8 cellular contexts compared by ENCODE assay signal in genomic region chr1:201376464-201377374, GRCh38. TPM values are rescaled to one million over a fixed set of nuclear protein-coding genes. Genes with fewer than 3 reads are reported as not detected.
DNase-seq lines count a peak whose midpoint lies in the region; ATAC-seq, FAIRE-seq and TF ChIP-seq lines count a peak whose summit lies in the region.

No MANE protein-coding gene starts in this region.

- peaks cover 44% of the 10 kb centered on the region for H3K27me3 ChIP-seq in keratinocyte (ENCODE audit: control insufficient read depth, extremely low read depth, insufficient read depth, low read length)

- H3K27me3 Mint-ChIP-seq in activated naive CD8-positive, alpha-beta T cell treated with anti-CD3 and anti-CD28 coated beads, Interleukin-2, amount 50 U/mL, for 24 hours = peaks cover 6% of the 10 kb centered on the region

- H3K4me1 ChIP-seq in keratinocyte (ENCODE audit: control insufficient read depth, extremely low read depth, insufficient read depth, low read length) = no peaks in the 10 kb centered on the region

- peak; percentile 75 to 82 (median 80) for TF ChIP-seq CTCF in keratinocyte (optimal IDR thresholded peaks at IDR 0.05 in 1 of 3, IDR thresholded peaks at IDR 0.05 in 1 of 3, conservative IDR thresholded peaks at IDR 0.05 in 1 of 3; ENCODE audit: extremely low read depth in 1 of 3, insufficient read depth in 2 of 3, low read length in 3 of 3)

- H3K9me3 Mint-ChIP-seq in activated naive CD8-positive, alpha-beta T cell treated with anti-CD3 and anti-CD28 coated beads, Interleukin-2, amount 50 U/mL, for 24 hours = no peaks in the 10 kb centered on the region

- no peaks in the 10 kb centered on the region for H3K9me1 ChIP-seq in keratinocyte (ENCODE audit: control insufficient read depth, extremely low read depth, insufficient read depth, low read length)

- H3K27ac Mint-ChIP-seq in activated naive CD8-positive, alpha-beta T cell treated with anti-CD3 and anti-CD28 coated beads, Interleukin-2, amount 50 U/mL, for 24 hours = no peak overlapping the region

- no peak overlapping the region for H3K4me2 ChIP-seq in keratinocyte (ENCODE audit: control insufficient read depth, extremely low read depth, insufficient read depth, low read depth, low read length)

- no peak overlapping the region for H2AFZ ChIP-seq in keratinocyte (ENCODE audit: control insufficient read depth, low read length)

- no peak overlapping the region for H3K4me3 ChIP-seq in keratinocyte (ENCODE audit: control insufficient read depth in 2 of 3, extremely low read depth in 1 of 3, insufficient read depth in 2 of 3, low read depth in 1 of 3, low read length in 3 of 3)

- H3K36me3 ChIP-seq in keratinocyte (ENCODE audit: control insufficient read depth in 2 of 2, extremely low read depth in 1 of 2, insufficient read depth in 2 of 2, low read length in 2 of 2) = peaks cover 5 to 8% of the 10 kb centered on the region in 2 experiments

- DNase-seq in NOMO-1 treated with dmso at 0.1 percent for 144 hours (lab: John Stamatoyannopoulos, UW; ENCODE audit: unreplicated experiment) (peak; percentile 2), NOMO-1 treated with DMSO at 0.1 percent for 48 hours (lab: John Stamatoyannopoulos, UW; ENCODE audit: unreplicated experiment) (no peak), HuH-7 (ENCODE audit: low spot score) (peak; percentile 88), keratinocyte (ENCODE audit: low read depth, low spot score) (no peak), superior temporal gyrus (ENCODE audit: extremely low spot score) (no peak)
- peak; percentile 28 for DNase-seq in activated naive CD8-positive, alpha-beta T cell treated with anti-CD3 and anti-CD28 coated beads, Interleukin-2, amount 50 U/mL, for 24 hours

- H3K9ac ChIP-seq in keratinocyte (ENCODE audit: control insufficient read depth, extremely low read depth, insufficient read depth, low read length) = no peak overlapping the region

- H3K4me1 Mint-ChIP-seq in activated naive CD8-positive, alpha-beta T cell treated with anti-CD3 and anti-CD28 coated beads, Interleukin-2, amount 50 U/mL, for 24 hours = no peaks in the 10 kb centered on the region

- no peak overlapping the region for H3K4me3 Mint-ChIP-seq in activated naive CD8-positive, alpha-beta T cell treated with anti-CD3 and anti-CD28 coated beads, Interleukin-2, amount 50 U/mL, for 24 hours

- peaks cover 2% of the 10 kb centered on the region for H4K20me1 ChIP-seq in keratinocyte (ENCODE audit: control insufficient read depth, extremely low read depth, insufficient read depth, low read length)

- dilution Hi-C loops in keratinocyte (cut with MboI; ENCODE audit: extremely low pct_ligation_motif_present, low sequenced_read_pairs) = no loop called here

- no peaks in the 10 kb centered on the region for H3K9me3 ChIP-seq in keratinocyte (ENCODE audit: control insufficient read depth, low read depth, low read length)

- peak; percentile 81 for FAIRE-seq in keratinocyte (lab: Jason Lieb, UNC)

- H3K36me3 Mint-ChIP-seq in activated naive CD8-positive, alpha-beta T cell treated with anti-CD3 and anti-CD28 coated beads, Interleukin-2, amount 50 U/mL, for 24 hours (ENCODE audit: low read depth) = no peaks in the 10 kb centered on the region

- no peak for ATAC-seq in activated naive CD8-positive, alpha-beta T cell treated with anti-CD3 and anti-CD28 coated beads, Interleukin-2, amount 50 U/mL, for 24 hours
- ATAC-seq in HG03520 (IDR thresholded peaks at IDR 0.05; ENCODE audit: unreplicated experiment) (no peak), GM21526 (IDR thresholded peaks at IDR 0.05; ENCODE audit: low FRiP score, unreplicated experiment) (no peak)

- H3K27ac ChIP-seq in keratinocyte (ENCODE audit: control insufficient read depth, insufficient read depth, low read length) = no peak overlapping the region

- no peaks in the 10 kb centered on the region for H3K79me2 ChIP-seq in keratinocyte (ENCODE audit: control insufficient read depth, insufficient read depth, low read length)

RNA-seq across cellular contexts. Expression of gene TNNT2, which starts 0.8 kb away (rescaled TPM):
- 0.61 to 2.3 TPM (median 1.4 TPM) in 3 replicates for polyA plus RNA-seq in keratinocyte
- 36.2 TPM for polyA plus RNA-seq in keratinocyte (2011; ENCODE audit: low read depth)
- 0.43 and 0.45 TPM in 2 replicates for polyA plus RNA-seq in keratinocyte (2011; cell fraction: cytosol; rRNA removed)
- 9.6 and 9.8 TPM in 2 replicates for polyA plus RNA-seq in keratinocyte (2011; cell fraction: nucleus; rRNA removed)
- polyA plus RNA-seq in keratinocyte (2012; ENCODE audit: low replicate concordance) = 1.1 and 26.4 TPM in 2 replicates
- 0.59 to 4.1 TPM (median 3.5 TPM) in 3 replicates for polyA minus RNA-seq in keratinocyte
- polyA minus RNA-seq in keratinocyte (2011; cell fraction: cytosol; rRNA and poly(A)+ RNA removed) = not detected
- 5.7 and 8.5 TPM in 2 replicates for polyA minus RNA-seq in keratinocyte (2011; cell fraction: nucleus; rRNA and poly(A)+ RNA removed)

RNA-seq across cellular contexts. Expression of gene LAD1, which starts 22.4 kb away (rescaled TPM):
- polyA plus RNA-seq in keratinocyte = 82.4 to 140 TPM (median 82.9 TPM) in 3 replicates
- 248 TPM for polyA plus RNA-seq in keratinocyte (2011; ENCODE audit: low read depth)
- polyA plus RNA-seq in keratinocyte (2011; cell fraction: cytosol; rRNA removed) = 83.9 and 126 TPM in 2 replicates
- 92.0 and 120 TPM in 2 replicates for polyA plus RNA-seq in keratinocyte (2011; cell fraction: nucleus; rRNA removed)
- polyA plus RNA-seq in keratinocyte (2012; ENCODE audit: low replicate concordance) = 182 and 251 TPM in 2 replicates
- polyA minus RNA-seq in keratinocyte = 61.3 to 158 TPM (median 119 TPM) in 3 replicates
- 119 TPM for polyA minus RNA-seq in keratinocyte (2011; cell fraction: cytosol; rRNA and poly(A)+ RNA removed)
- polyA minus RNA-seq in keratinocyte (2011; cell fraction: nucleus; rRNA and poly(A)+ RNA removed) = 57.9 and 60.0 TPM in 2 replicates

RNA-seq across cellular contexts. Expression of gene TNNI1, which starts 44.8 kb away (rescaled TPM):
- polyA plus RNA-seq in keratinocyte = not detected in 3 replicates
- not detected for polyA plus RNA-seq in keratinocyte (2011; ENCODE audit: low read depth)
- not detected in 2 replicates for polyA plus RNA-seq in keratinocyte (2011; cell fraction: cytosol; rRNA removed)
- polyA plus RNA-seq in keratinocyte (2011; cell fraction: nucleus; rRNA removed) = not detected in 2 replicates
- polyA plus RNA-seq in keratinocyte (2012; ENCODE audit: low replicate concordance) = 0.86 and 1.4 TPM in 2 replicates
- 0.06 TPM in 1 of 3 replicates, not detected in the others for polyA minus RNA-seq in keratinocyte
- not detected for polyA minus RNA-seq in keratinocyte (2011; cell fraction: cytosol; rRNA and poly(A)+ RNA removed)
- polyA minus RNA-seq in keratinocyte (2011; cell fraction: nucleus; rRNA and poly(A)+ RNA removed) = 0.11 TPM in 1 of 2 replicates, not detected in the other

Comparison
In these comparisons a context has a peak if more than half of its experiments do, and no peak if none do; other contexts are left out.
1. DNase-seq: peak in NOMO-1 treated with dmso at 0.1 percent for 144 hours (single experiment), HuH-7 (single experiment) and activated naive CD8-positive, alpha-beta T cell treated with anti-CD3 and anti-CD28 coated beads, Interleukin-2, amount 50 U/mL, for 24 hours (single experiment); none in NOMO-1 treated with DMSO at 0.1 percent for 48 hours (single experiment), keratinocyte (single experiment) and superior temporal gyrus (single experiment).